19 cellular contexts compared by ENCODE assay signal in genomic region chr11:134637091-134638015, GRCh38.
"Had no signal": no experiment of that assay in that cellular context is flagged by ENCODE, and none has a peak within 500 bp of the region (broad histone marks: within the 10 kb centered on the region; RNA-seq: fewer than 3 reads in every experiment).

No MANE protein-coding gene starts in this region.

- H3K9me3 ChIP-seq: thyroid gland had no signal

- H3K27ac ChIP-seq: epithelial cell of prostate, hepatocyte, thyroid gland had no signal

- H3K4me3 Mint-ChIP-seq: activated naive CD8-positive, alpha-beta T cell treated with anti-CD3 and anti-CD28 coated beads for 36 hours; mesothelial cell of epicardium; nephron progenitor cell had no signal

- H3K4me1 ChIP-seq: thyroid gland had no signal

- H3K36me3 ChIP-seq: thyroid gland had no signal

- H3K4me2 ChIP-seq: hepatocyte had no signal

- H3K4me3 ChIP-seq: hepatocyte, lung, thyroid gland had no signal

- ATAC-seq: left cardiac atrium had no signal

- H3K9me3 Mint-ChIP-seq: activated naive CD8-positive, alpha-beta T cell treated with anti-CD3 and anti-CD28 coated beads for 36 hours; mesothelial cell of epicardium; nephron progenitor cell had no signal

- H3K27me3 Mint-ChIP-seq: activated naive CD8-positive, alpha-beta T cell treated with anti-CD3 and anti-CD28 coated beads for 36 hours had no signal

- H3K79me2 ChIP-seq: hepatocyte had no signal

- H2AFZ ChIP-seq: hepatocyte had no signal

- H3K27me3 ChIP-seq: thyroid gland had no signal

- H3K36me3 Mint-ChIP-seq: activated naive CD8-positive, alpha-beta T cell treated with anti-CD3 and anti-CD28 coated beads for 36 hours; mesothelial cell of epicardium had no signal

- DNase-seq: activated CD4-positive, alpha-beta T cell treated with anti-CD3 and anti-CD28 coated beads, Interleukin-2, amount 50 U/mL, for 1 hour; activated naive CD8-positive, alpha-beta T cell treated with anti-CD3 and anti-CD28 coated beads for 36 hours; activated T-cell treated with anti-CD3 and anti-CD28 coated beads for 4 hours; amniotic stem cell; foreskin fibroblast; left cardiac atrium; nephron progenitor cell; nucleus accumbens; stimulated activated CD4-positive, alpha-beta T cell treated with anti-CD3 and anti-CD28 coated beads, Interleukin-12 subunit alpha, Interleukin-12 subunit beta, amount 100 ng/mL, for 4 hours; stimulated activated CD4-positive, alpha-beta T cell treated with anti-CD3 and anti-CD28 coated beads, Interleukin-1b, Interleukin-23, amount 100 ng/mL, for 48 hours; stimulated activated CD8-positive, alpha-beta memory T cell treated with anti-CD3 and anti-CD28 coated beads, Interleukin-4, amount 100 ng/mL, for 48 hours; stimulated activated naive CD4-positive, alpha-beta T cell treated with Interleukin-2 at 50 U/mL for 16 hours; T-helper 1 cell; T1000; thyroid gland had no signal

- H3K27ac Mint-ChIP-seq: activated naive CD8-positive, alpha-beta T cell treated with anti-CD3 and anti-CD28 coated beads for 36 hours; mesothelial cell of epicardium had no signal

- H3K4me1 Mint-ChIP-seq: activated naive CD8-positive, alpha-beta T cell treated with anti-CD3 and anti-CD28 coated beads for 36 hours had no signal
